Comparison of ENCODE assay signal across 18 cellular contexts in the genomic region with DNA sequence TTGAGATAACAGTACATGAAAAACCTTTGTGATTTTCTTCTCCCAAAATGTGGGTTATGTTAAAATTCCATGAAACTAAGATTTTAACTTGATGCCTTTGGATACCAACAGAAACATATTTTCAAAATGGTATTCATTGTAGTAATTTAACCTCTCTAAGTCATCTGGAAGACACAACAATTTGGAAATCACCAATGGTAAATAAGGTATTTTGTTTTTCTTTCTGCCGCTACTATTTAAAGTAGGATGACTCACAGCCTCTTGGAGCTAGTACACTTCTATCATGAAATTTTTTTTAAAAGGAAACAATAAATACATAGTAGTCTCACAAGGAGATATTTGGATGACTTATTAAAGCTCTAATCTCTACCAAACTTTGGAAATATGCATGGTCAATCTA.
DNase-seq lines count a peak whose midpoint lies in the region; ATAC-seq and TF ChIP-seq lines count a peak whose summit lies in the region.
"Had no signal": no experiment of that assay in that cellular context is flagged by ENCODE, and none has a peak within 500 bp of the region (broad histone marks: within the 10 kb centered on the region; RNA-seq: fewer than 3 reads in every experiment).

No MANE protein-coding gene starts in this region.

- WGBS in SK-N-SH (ENCODE audit: low lambda C conversion rate): 28% methylated on average over 1 of the region's 1 CpG

- H3K36me3 Mint-ChIP-seq in MCF 10A (ENCODE audit: insufficient read depth, unreplicated experiment): no peaks in the 10 kb centered on the region
- H3K36me3 Mint-ChIP-seq: activated naive CD4-positive, alpha-beta T cell treated with anti-CD3 and anti-CD28 coated beads, Interleukin-2, amount 50 U/mL, for 72 hours had no signal

- no peaks in the 10 kb centered on the region for H3K9me2 ChIP-seq in SK-N-SH

- H3K4me1 Mint-ChIP-seq in MCF 10A (ENCODE audit: insufficient read depth, unreplicated experiment): peaks cover 9% of the 10 kb centered on the region
- H3K4me1 Mint-ChIP-seq: activated CD4-positive, alpha-beta T cell treated with anti-CD3 and anti-CD28 coated beads, Interleukin-2, amount 10 ng/mL, durations not matched to agents 24 days and 14 days; stimulated activated naive CD8-positive, alpha-beta T cell treated with anti-CD3 and anti-CD28 coated beads, Interleukin-15, amount 100 ng/mL, for 72 hours had no signal

- H3K9ac ChIP-seq in SK-N-SH: no peak overlapping the region

- H3K4me3 Mint-ChIP-seq in MCF 10A (ENCODE audit: unreplicated experiment): no peak overlapping the region
- H3K4me3 Mint-ChIP-seq: activated CD4-positive, alpha-beta T cell treated with anti-CD3 and anti-CD28 coated beads, Interleukin-2, amount 10 ng/mL, durations not matched to agents 24 days and 14 days; activated T-cell treated with anti-CD3 and anti-CD28 coated beads, Interleukin-2, amount 50 U/mL, for 24 hours; stimulated activated naive CD8-positive, alpha-beta T cell treated with anti-CD3 and anti-CD28 coated beads, Interleukin-15, amount 100 ng/mL, for 72 hours had no signal

- POLR2A ChIA-PET in MCF 10A (lab: Yijun Ruan, JAX) (interaction anchor here (0.7 to 1.4 kb wide), 2 partner anchors 9 to 18 kb away, joined by 3 to 12 read pairs; no protein-coding TSS in a partner anchor), SK-N-SH (lab: Yijun Ruan, JAX) (no interaction called here)

- no peaks in the 10 kb centered on the region for H3K27me3 Mint-ChIP-seq in MCF 10A (ENCODE audit: insufficient read depth, unreplicated experiment)
- H3K27me3 Mint-ChIP-seq: activated CD4-positive, alpha-beta T cell treated with anti-CD3 and anti-CD28 coated beads, Interleukin-2, amount 10 ng/mL, durations not matched to agents 24 days and 14 days; activated T-cell treated with anti-CD3 and anti-CD28 coated beads, Interleukin-2, amount 50 U/mL, for 24 hours; stimulated activated naive CD8-positive, alpha-beta T cell treated with anti-CD3 and anti-CD28 coated beads, Interleukin-15, amount 100 ng/mL, for 72 hours had no signal

- peaks cover 0 to 3% of the 10 kb centered on the region in 2 donors for H3K9me3 ChIP-seq in breast epithelium
- H3K9me3 ChIP-seq in SK-N-SH: no peaks in the 10 kb centered on the region
- peaks cover 0 to 2% (median 0%) of the 10 kb centered on the region in 3 donors for H3K9me3 ChIP-seq in tibial artery
- peaks cover 6% of the 10 kb centered on the region; the same call in 1 of the 2 replicates for H3K9me3 ChIP-seq in MG63
- H3K9me3 ChIP-seq: SJCRH30 had no signal

- H3K27me3 ChIP-seq in breast epithelium: no peaks in the 10 kb centered on the region
- H3K27me3 ChIP-seq in SK-N-SH (ENCODE audit: insufficient read depth): no peaks in the 10 kb centered on the region
- no peaks in the 10 kb centered on the region for H3K27me3 ChIP-seq in tibial artery
- no peaks in the 10 kb centered on the region for H3K27me3 ChIP-seq in MG63
- H3K27me3 ChIP-seq: SJCRH30 had no signal

- no peaks in the 10 kb centered on the region for H4K20me1 ChIP-seq in SK-N-SH (ENCODE audit: insufficient read depth)

- no peak overlapping the region for H3K27ac ChIP-seq in breast epithelium
- H3K27ac ChIP-seq in SK-N-SH (ENCODE audit: low read depth in 2 of 2, low read length in 1 of 2): peak overlapping the region; percentile 14 to 34; a peak in 2 of 4 replicates
- H3K27ac ChIP-seq in tibial artery: peak overlapping the region; percentile 41 to 45
- H3K27ac ChIP-seq: 22Rv1, SJCRH30 had no signal

- CTCF ChIA-PET in MCF 10A (lab: Yijun Ruan, JAX): no interaction called here
- CTCF ChIA-PET in SK-N-SH (lab: Yijun Ruan, JAX): no interaction called here

- no peak for TF ChIP-seq RAD21 in SK-N-SH (IDR thresholded peaks at IDR 0.05; ENCODE audit: low read length)

- TF ChIP-seq POLR2A in breast epithelium (IDR thresholded peaks at IDR 0.05): no peak

- intact Hi-C loops in MCF 10A (cut with micrococcal nuclease): no loop called here
- intact Hi-C loops in breast epithelium (cut with DNase I; ENCODE audit: low total_unique reads): no loop called here
- intact Hi-C loops in tibial artery (cut with DNase I; ENCODE audit: low total_unique reads): no loop called here

- DNase-seq in MCF 10A (ENCODE audit: unreplicated experiment): peak; percentile 58
- DNase-seq in breast epithelium (ENCODE audit: low spot score in 2 of 2): no peak
- DNase-seq in SK-N-SH: no peak
- DNase-seq in fibroblast of mammary gland (ENCODE audit: low read depth): peak; percentile 76
- DNase-seq in tibial artery: no peak
- no peak for DNase-seq in activated T-cell treated with anti-CD3 and anti-CD28 coated beads, Interleukin-2, amount 50 U/mL, for 1 hour
- no peak for DNase-seq in MG63
- DNase-seq: activated CD4-positive, alpha-beta T cell treated with anti-CD3 and anti-CD28 coated beads, Interleukin-2, amount 10 ng/mL, durations not matched to agents 24 days and 14 days; activated T-cell treated with anti-CD3 and anti-CD28 coated beads, Interleukin-2, amount 50 U/mL, for 24 hours; central memory CD4-positive, alpha-beta T cell; GOT3; islet precursor cell; NCI-H1930; SJCRH30; stimulated activated naive CD8-positive, alpha-beta T cell treated with anti-CD3 and anti-CD28 coated beads, Interleukin-15, amount 100 ng/mL, for 72 hours had no signal

- H3K36me3 ChIP-seq in breast epithelium: no peaks in the 10 kb centered on the region
- no peaks in the 10 kb centered on the region for H3K36me3 ChIP-seq in SK-N-SH (replicated peaks in 1 of 2; ENCODE audit: control insufficient read depth in 1 of 2, insufficient read depth in 2 of 2, low read length in 1 of 2)
- no peaks in the 10 kb centered on the region for H3K36me3 ChIP-seq in tibial artery
- H3K36me3 ChIP-seq in MG63: no peaks in the 10 kb centered on the region
- H3K36me3 ChIP-seq: SJCRH30 had no signal

- H3K4me3 ChIP-seq in breast epithelium (no peak overlapping the region), SK-N-SH (ENCODE audit: low read depth in 2 of 2, low read length in 1 of 2) (no peak overlapping the region), fibroblast of mammary gland (ENCODE audit: control insufficient read depth, low read depth, low read length) (no peak overlapping the region), tibial artery (no peak overlapping the region), MG63 (no peak overlapping the region)
- H3K4me3 ChIP-seq: SJCRH30 had no signal

- no peak for TF ChIP-seq CTCF in MCF 10A (IDR thresholded peaks at IDR 0.05; ENCODE audit: unreplicated experiment)
- TF ChIP-seq CTCF in breast epithelium (IDR thresholded peaks at IDR 0.05): no peak
- no peak for TF ChIP-seq CTCF in SK-N-SH (IDR thresholded peaks at IDR 0.05)
- TF ChIP-seq CTCF in fibroblast of mammary gland (conservative IDR thresholded peaks at IDR 0.05; ENCODE audit: control insufficient read depth, insufficient read depth, low read depth, low read length): no peak
- no peak for TF ChIP-seq CTCF in tibial artery (IDR thresholded peaks at IDR 0.05)

- H2AFZ ChIP-seq in SK-N-SH (ENCODE audit: low read depth): no peak overlapping the region

- ATAC-seq in HG02759 (IDR thresholded peaks at IDR 0.05; ENCODE audit: unreplicated experiment): no peak
- ATAC-seq: activated naive CD4-positive, alpha-beta T cell treated with anti-CD3 and anti-CD28 coated beads, Interleukin-2, amount 50 U/mL, for 72 hours; stimulated activated naive CD8-positive, alpha-beta T cell treated with anti-CD3 and anti-CD28 coated beads, Interleukin-15, amount 100 ng/mL, for 72 hours had no signal

- no peak for TF ChIP-seq EP300 in SK-N-SH (IDR thresholded peaks at IDR 0.05; ENCODE audit: borderline replicate concordance in 1 of 2, low read depth in 1 of 2, low read length in 1 of 2)

- H3K4me1 ChIP-seq in breast epithelium: no peaks in the 10 kb centered on the region
- peaks cover 0 to 4% of the 10 kb centered on the region in 2 experiments; a peak in 2 of 4 replicates for H3K4me1 ChIP-seq in SK-N-SH (ENCODE audit: control insufficient read depth in 1 of 2, insufficient read depth in 2 of 2, low read depth in 1 of 2, low read length in 1 of 2)
- peaks cover 0 to 33% (median 9%) of the 10 kb centered on the region in 4 donors for H3K4me1 ChIP-seq in tibial artery
- H3K4me1 ChIP-seq: SJCRH30 had no signal

- no TSS peak for BruUV-seq in MCF 10A (replicated peaks; lab: Mats Ljungman, UMichigan)

- no peaks in the 10 kb centered on the region for H3K79me2 ChIP-seq in SK-N-SH (ENCODE audit: insufficient read depth)

- peaks cover under 1% of the 10 kb centered on the region for H3K9me3 Mint-ChIP-seq in MCF 10A (ENCODE audit: unreplicated experiment)

- H3K4me2 ChIP-seq in SK-N-SH: no peak overlapping the region

- no peaks in the 10 kb centered on the region for H3F3A ChIP-seq in SK-N-SH (replicated peaks; ENCODE audit: insufficient read depth)

- H3K27ac Mint-ChIP-seq in MCF 10A (ENCODE audit: low read depth, unreplicated experiment): peak overlapping the region; percentile 16
- H3K27ac Mint-ChIP-seq: activated CD4-positive, alpha-beta T cell treated with anti-CD3 and anti-CD28 coated beads, Interleukin-2, amount 10 ng/mL, durations not matched to agents 24 days and 14 days; activated naive CD4-positive, alpha-beta T cell treated with anti-CD3 and anti-CD28 coated beads, Interleukin-2, amount 50 U/mL, for 72 hours; activated T-cell treated with anti-CD3 and anti-CD28 coated beads, Interleukin-2, amount 50 U/mL, for 24 hours; stimulated activated naive CD8-positive, alpha-beta T cell treated with anti-CD3 and anti-CD28 coated beads, Interleukin-15, amount 100 ng/mL, for 72 hours had no signal

TF ChIP-seq in SK-N-SH, 30 proteins besides CTCF, POLR2A, EP300 and RAD21 (continues in another document):
- no peak for TF ChIP-seq RCOR1 (IDR thresholded peaks at IDR 0.05; ENCODE audit: low read length)
- no peak for TF ChIP-seq CHD2 (IDR thresholded peaks at IDR 0.05; ENCODE audit: low read length, partially characterized antibody)
- no peak for TF ChIP-seq GATA2 (CRISPR knock-in tag; IDR thresholded peaks at IDR 0.05)
- TF ChIP-seq ELF1 (IDR thresholded peaks at IDR 0.05): no peak
- peak; percentile 39; the same call in 1 of the 2 replicates for TF ChIP-seq TCF12 (IDR thresholded peaks at IDR 0.05)
- TF ChIP-seq JUND (IDR thresholded peaks at IDR 0.05): no peak
- no peak for TF ChIP-seq YY1 (IDR thresholded peaks at IDR 0.05; ENCODE audit: low read depth)
- no peak for TF ChIP-seq EZH2phosphoT487 (IDR thresholded peaks at IDR 0.05; ENCODE audit: borderline replicate concordance, low read depth)
- no peak for TF ChIP-seq NRF1 (IDR thresholded peaks at IDR 0.05; ENCODE audit: low read depth, low read length)
- TF ChIP-seq MEF2A (IDR thresholded peaks at IDR 0.05; ENCODE audit: borderline replicate concordance, low read depth): peak; percentile 64; the same call in 1 of the 2 replicates
- TF ChIP-seq MXI1 (IDR thresholded peaks at IDR 0.05; ENCODE audit: low read depth, low read length): no peak
- TF ChIP-seq FOSL2 (IDR thresholded peaks at IDR 0.05; ENCODE audit: borderline replicate concordance, low read depth): peak; percentile 42; the same call in 1 of the 2 replicates
- TF ChIP-seq POLR2AphosphoS5 (IDR thresholded peaks at IDR 0.05; ENCODE audit: low read depth, low read length): no peak

Comparison
In these comparisons a context has a peak if more than half of its experiments do, and no peak if none do; other contexts are left out.
1. DNase-seq: peak in MCF 10A (single experiment) and fibroblast of mammary gland (single experiment); none in breast epithelium (0 of 2), SK-N-SH (single experiment), tibial artery (0 of 2), activated T-cell treated with anti-CD3 and anti-CD28 coated beads, Interleukin-2, amount 50 U/mL, for 1 hour (single experiment) and MG63 (single experiment).
2. H3K27ac ChIP-seq: peak in SK-N-SH (2 of 2) and tibial artery (2 of 2); none in breast epithelium (0 of 2).